ENCODE assay signal across 1 cellular context in genomic region chr17:28466521-28467048, GRCh38.
TF ChIP-seq lines count a peak whose summit lies in the region.

No MANE protein-coding gene starts in this region.

TF ChIP-seq in K562, 482 proteins besides CTCF, POLR2A, EP300 and RAD21 (continued from another document):
- peak; percentile 74; the same call in 1 of the 2 replicates for TF ChIP-seq JUND (IDR thresholded peaks at IDR 0.05; ENCODE audit: borderline replicate concordance, low read depth, low read length)
- TF ChIP-seq JUND (tag; IDR thresholded peaks at IDR 0.05; ENCODE audit: borderline replicate concordance, low read depth, low read length) = no peak; the same call in 2 of the 3 replicates
- TF ChIP-seq NKRF (IDR thresholded peaks at IDR 0.05; ENCODE audit: borderline replicate concordance) = no peak
- peak; percentile 71 for TF ChIP-seq TCF3 (CRISPR knock-in tag; IDR thresholded peaks at IDR 0.05)
- no peak for TF ChIP-seq NFYB (IDR thresholded peaks at IDR 0.05; ENCODE audit: extremely low read depth, insufficient read length)
- peak; percentile 59 for TF ChIP-seq CBFA2T2 (conservative IDR thresholded peaks at IDR 0.05)
- TF ChIP-seq EP400 (IDR thresholded peaks at IDR 0.05) = no peak
- TF ChIP-seq SIRT6 (IDR thresholded peaks at IDR 0.05; ENCODE audit: low read depth, low read length) = no peak
- no peak for TF ChIP-seq NFIX (CRISPR knock-in tag; IDR thresholded peaks at IDR 0.05; ENCODE audit: low read depth)
- TF ChIP-seq TCF7 (IDR thresholded peaks at IDR 0.05; ENCODE audit: borderline replicate concordance) = no peak
- TF ChIP-seq TEAD1 (CRISPR knock-in tag; IDR thresholded peaks at IDR 0.05) = no peak
- TF ChIP-seq ZNF174 (CRISPR knock-in tag; IDR thresholded peaks at IDR 0.05) = no peak
- TF ChIP-seq ETV1 (tag; conservative IDR thresholded peaks at IDR 0.05; ENCODE audit: low read depth) = no peak
- TF ChIP-seq ZNF696 (CRISPR knock-in tag; conservative IDR thresholded peaks at IDR 0.05) = no peak
- peak; percentile 85 for TF ChIP-seq HDAC2 (IDR thresholded peaks at IDR 0.05)
- TF ChIP-seq MEF2D (tag; conservative IDR thresholded peaks at IDR 0.05; ENCODE audit: low read depth) = no peak
- TF ChIP-seq SMARCA4 (IDR thresholded peaks at IDR 0.05) = peak; percentile 43; the same call in 1 of the 2 replicates
- TF ChIP-seq NR2C1 (IDR thresholded peaks at IDR 0.05) = no peak
- 0 out of 2 replicates have a peak, but pooled peaks have one; percentile 28 for TF ChIP-seq NR2C1 (tag; IDR thresholded peaks at IDR 0.05)
- TF ChIP-seq DDX20 (tag; IDR thresholded peaks at IDR 0.05; ENCODE audit: low read depth) = no peak
- TF ChIP-seq ZNF507 (tag; conservative IDR thresholded peaks at IDR 0.05) = no peak
- TF ChIP-seq ZBTB34 (CRISPR knock-in tag; IDR thresholded peaks at IDR 0.05) = no peak
- no peak for TF ChIP-seq IRF2 (CRISPR knock-in tag; IDR thresholded peaks at IDR 0.05)
